Comparison of ENCODE assay signal across 8 cellular contexts in genomic region chr1:121097127-121097866, GRCh38.
A peak's percentile ranks its signal among the peaks of the same experiment; 100 is the strongest.
DNase-seq lines count a peak whose midpoint lies in the region; ATAC-seq and TF ChIP-seq lines count a peak whose summit lies in the region.
"Not testable (repeated sequence)": the region's sequence is repeated elsewhere in the genome, so short reads cannot be mapped to it uniquely, and the experiment has no call there.

No MANE protein-coding gene starts in this region.

- DNase-seq in AG09309 (ENCODE audit: low read depth), result not testable (repeated sequence)
- peak; percentile 1 for DNase-seq in NCI-H446 treated with DMSO at 0.1 percent for 48 hours (lab: John Stamatoyannopoulos, UW)
- peak; percentile 73 to 74 for DNase-seq in activated CD4-positive, alpha-beta T cell treated with anti-CD3 and anti-CD28 coated beads for 24 hours (ENCODE audit: low read depth in 2 of 2)
- DNase-seq in cardiac fibroblast (ENCODE audit: low read depth in 2 of 2), result peak; percentile 56 to 64
- peak; percentile 31 for DNase-seq in kidney glomerular epithelial cell (lab: John Stamatoyannopoulos, UW)
- peak; percentile 81 for DNase-seq in stimulated activated CD4-positive, alpha-beta T cell treated with anti-CD3 and anti-CD28 coated beads, Interleukin-12 subunit alpha, Interleukin-12 subunit beta, amount 100 ng/mL, for 4 hours

- not testable (repeated sequence) for H3K4me3 ChIP-seq in AG09309 (ENCODE audit: control insufficient read depth, low read depth, low read length); cardiac fibroblast (replicated peaks in 1 of 2; ENCODE audit: low read depth in 2 of 2, low read length in 2 of 2)

- ATAC-seq in GM19035 (IDR thresholded peaks at IDR 0.05; ENCODE audit: unreplicated experiment), result peak; percentile 94
- peak; percentile 91 for ATAC-seq in HG03139 (IDR thresholded peaks at IDR 0.05; ENCODE audit: unreplicated experiment)

- TF ChIP-seq CTCF in AG09309 (IDR thresholded peaks at IDR 0.05; ENCODE audit: control insufficient read depth, insufficient read depth, low read depth, low read length, missing control alignments) (peak; percentile 37), cardiac fibroblast (IDR thresholded peaks at IDR 0.05; ENCODE audit: low read depth, low read length) (peak; percentile 32)
